8 cellular contexts compared by ENCODE assay signal in genomic region chr19:47130120-47130588, GRCh38. TPM values are rescaled to one million over a fixed set of nuclear protein-coding genes. Genes with fewer than 3 reads are reported as not detected.
DNase-seq lines count a peak whose midpoint lies in the region; ATAC-seq, FAIRE-seq and TF ChIP-seq lines count a peak whose summit lies in the region.

No MANE protein-coding gene starts in this region.

- H3K4me3 ChIP-seq in HEK293 (ENCODE audit: low read depth, low read length) (no peak overlapping the region), gastroesophageal sphincter (peak overlapping the region in 1 of 2 donors; percentile 65), skin epidermis (peak overlapping the region in 6 of 7 experiments; percentile 79 to 98 (median 85)), small intestine (ENCODE audit: low read depth in 1 of 2, low read length in 2 of 2) (no peak overlapping the region)

- H3K4me1 ChIP-seq in HEK293 (ENCODE audit: control insufficient read depth, insufficient read depth, low read length) (peaks cover 18% of the 10 kb centered on the region), gastroesophageal sphincter (peaks cover 0 to 56% (median 7%) of the 10 kb centered on the region in 3 donors), small intestine (ENCODE audit: control insufficient read depth in 2 of 2, insufficient read depth in 1 of 2, low read depth in 1 of 2, low read length in 1 of 2) (peaks cover 0 to 2% of the 10 kb centered on the region in 2 donors)

- H3K4me1 Mint-ChIP-seq in WTC11 = peaks cover 35% of the 10 kb centered on the region

- POLR2A ChIA-PET in HEK293 (lab: Yijun Ruan, JAX) (interaction anchor here (0.6 to 3.6 kb wide), 9 partner anchors 11 to 117 kb away, joined by 3 to 86 read pairs (median 4); partner anchors contain the start of gene ZC3H4), WTC11 (lab: Charles Lee) (interaction anchor here (0.6 to 2.8 kb wide), 4 partner anchors 17 to 352 kb away, joined by 3 to 23 read pairs (median 5); partner anchors contain the start of gene ZC3H4)

- H3K4me3 Mint-ChIP-seq in WTC11 = peak overlapping the region; percentile 96

- H3K27ac ChIP-seq in HEK293 (ENCODE audit: extremely low read depth, low read depth, low read length) (no peak overlapping the region), gastroesophageal sphincter (peak overlapping the region in 3 of 4 donors; percentile 94 to 97 (median 96)), skin epidermis (peak overlapping the region in 9 of 21 experiments; percentile 90 to 95 (median 92)), small intestine (ENCODE audit: low read depth in 1 of 2, low read length in 1 of 2) (no peak overlapping the region)

- peaks cover 6% of the 10 kb centered on the region for H3K9me3 Mint-ChIP-seq in WTC11

- FAIRE-seq in small intestine (lab: Jason Lieb, UNC) = no peak

- DNase-seq in WTC11 (ENCODE audit: low spot score) = no peak
- DNase-seq in glomerular visceral epithelial cell (ENCODE audit: extremely low spot score) = no peak
- DNase-seq in small intestine = no peak
- DNase-seq in AG20443 (ENCODE audit: low spot score) = no peak

- CTCF ChIA-PET in HEK293 (lab: Yijun Ruan, JAX) (interaction anchor here (0.6 to 1.7 kb wide), 4 partner anchors 11 to 371 kb away, joined by 3 to 6 read pairs (median 4); no protein-coding TSS in a partner anchor), WTC11 (lab: Charles Lee) (interaction anchor here (0.7 to 1.8 kb wide), 5 partner anchors 15 to 193 kb away, joined by 4 to 12 read pairs (median 8); partner anchors contain the start of genes CCDC9 and ZC3H4)

- H3K27me3 ChIP-seq in gastroesophageal sphincter = no peaks in the 10 kb centered on the region
- H3K27me3 ChIP-seq in small intestine (ENCODE audit: control insufficient read depth in 2 of 2, insufficient read depth in 2 of 2, low read length in 2 of 2) = no peaks in the 10 kb centered on the region

- peaks cover 27% of the 10 kb centered on the region for H3K36me3 Mint-ChIP-seq in WTC11

- WGBS in gastroesophageal sphincter (ENCODE audit: low coverage in 1 of 2), 2 donors = 52 to 69% methylated on average over 7 of the region's 8 CpGs
- WGBS in small intestine, 3 donors = 50 to 64% (median 60%) methylated on average over 8 of the region's 8 CpGs

- no peaks in the 10 kb centered on the region for H3K9me3 ChIP-seq in HEK293 (ENCODE audit: control insufficient read depth, insufficient read depth, low read depth, low read length)
- H3K9me3 ChIP-seq in gastroesophageal sphincter = no peaks in the 10 kb centered on the region
- H3K9me3 ChIP-seq in small intestine (ENCODE audit: control insufficient read depth, low read depth) = no peaks in the 10 kb centered on the region

- ATAC-seq in WTC11 = no peak
- ATAC-seq in gastroesophageal sphincter = no peak
- no peak for ATAC-seq in HG03442 (IDR thresholded peaks at IDR 0.05; ENCODE audit: unreplicated experiment)

- H3K27me3 Mint-ChIP-seq in WTC11 (ENCODE audit: low read depth) = peaks cover 11% of the 10 kb centered on the region

- H3K36me3 ChIP-seq in HEK293 (ENCODE audit: control insufficient read depth in 2 of 2, insufficient read depth in 1 of 2, low read length in 2 of 2) (peaks cover 5 to 16% of the 10 kb centered on the region in 2 experiments; a peak in 2 of 3 replicates), gastroesophageal sphincter (no peaks in the 10 kb centered on the region), small intestine (ENCODE audit: control insufficient read depth in 2 of 2, insufficient read depth in 2 of 2, low read length in 2 of 2) (no peaks in the 10 kb centered on the region)

- peak overlapping the region; percentile 24; the same call in 1 of the 2 replicates for H3K27ac Mint-ChIP-seq in WTC11

- no peak for TF ChIP-seq POLR2A in gastroesophageal sphincter (IDR thresholded peaks at IDR 0.05)

- TF ChIP-seq EP300 in gastroesophageal sphincter (IDR thresholded peaks at IDR 0.05) = no peak

- TF ChIP-seq CTCF in HEK293 (tag by site-specific recombination; IDR thresholded peaks at IDR 0.05) (no peak), WTC11 (IDR thresholded peaks at IDR 0.05) (no peak), gastroesophageal sphincter (IDR thresholded peaks at IDR 0.05) (no peak)

TF ChIP-seq in HEK293, 187 proteins besides CTCF, POLR2A, EP300 and RAD21 (continues in another document):
- TF ChIP-seq ZNF114 (tag by site-specific recombination; IDR thresholded peaks at IDR 0.05) = no peak
- TF ChIP-seq ZNF350 (tag by site-specific recombination; IDR thresholded peaks at IDR 0.05) = no peak
- no peak for TF ChIP-seq ZSCAN5A (tag by site-specific recombination; IDR thresholded peaks at IDR 0.05)
- TF ChIP-seq ZNF777 (tag by site-specific recombination; IDR thresholded peaks at IDR 0.05; ENCODE audit: borderline replicate concordance) = no peak

TF ChIP-seq in WTC11, 78 proteins besides CTCF, POLR2A, EP300 and RAD21:
- TF ChIP-seq, protein P1, sequence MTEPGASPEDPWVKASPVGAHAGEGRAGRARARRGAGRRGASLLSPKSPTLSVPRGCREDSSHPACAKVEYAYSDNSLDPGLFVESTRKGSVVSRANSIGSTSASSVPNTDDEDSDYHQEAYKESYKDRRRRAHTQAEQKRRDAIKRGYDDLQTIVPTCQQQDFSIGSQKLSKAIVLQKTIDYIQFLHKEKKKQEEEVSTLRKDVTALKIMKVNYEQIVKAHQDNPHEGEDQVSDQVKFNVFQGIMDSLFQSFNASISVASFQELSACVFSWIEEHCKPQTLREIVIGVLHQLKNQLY (CRISPR knock-in tag; IDR thresholded peaks at IDR 0.05) = no peak
- no peak for TF ChIP-seq HMGA2 (CRISPR knock-in tag; IDR thresholded peaks at IDR 0.05)
- TF ChIP-seq ZNF396 (CRISPR knock-in tag; IDR thresholded peaks at IDR 0.05; ENCODE audit: borderline replicate concordance) = no peak
- TF ChIP-seq, protein P2, sequence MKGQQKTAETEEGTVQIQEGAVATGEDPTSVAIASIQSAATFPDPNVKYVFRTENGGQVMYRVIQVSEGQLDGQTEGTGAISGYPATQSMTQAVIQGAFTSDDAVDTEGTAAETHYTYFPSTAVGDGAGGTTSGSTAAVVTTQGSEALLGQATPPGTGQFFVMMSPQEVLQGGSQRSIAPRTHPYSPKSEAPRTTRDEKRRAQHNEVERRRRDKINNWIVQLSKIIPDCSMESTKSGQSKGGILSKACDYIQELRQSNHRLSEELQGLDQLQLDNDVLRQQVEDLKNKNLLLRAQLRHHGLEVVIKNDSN (CRISPR knock-in tag; IDR thresholded peaks at IDR 0.05) = no peak
- TF ChIP-seq, protein P3, sequence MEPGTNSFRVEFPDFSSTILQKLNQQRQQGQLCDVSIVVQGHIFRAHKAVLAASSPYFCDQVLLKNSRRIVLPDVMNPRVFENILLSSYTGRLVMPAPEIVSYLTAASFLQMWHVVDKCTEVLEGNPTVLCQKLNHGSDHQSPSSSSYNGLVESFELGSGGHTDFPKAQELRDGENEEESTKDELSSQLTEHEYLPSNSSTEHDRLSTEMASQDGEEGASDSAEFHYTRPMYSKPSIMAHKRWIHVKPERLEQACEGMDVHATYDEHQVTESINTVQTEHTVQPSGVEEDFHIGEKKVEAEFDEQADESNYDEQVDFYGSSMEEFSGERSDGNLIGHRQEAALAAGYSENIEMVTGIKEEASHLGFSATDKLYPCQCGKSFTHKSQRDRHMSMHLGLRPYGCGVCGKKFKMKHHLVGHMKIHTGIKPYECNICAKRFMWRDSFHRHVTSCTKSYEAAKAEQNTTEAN (CRISPR knock-in tag; IDR thresholded peaks at IDR 0.05) = no peak
- TF ChIP-seq, protein P4, sequence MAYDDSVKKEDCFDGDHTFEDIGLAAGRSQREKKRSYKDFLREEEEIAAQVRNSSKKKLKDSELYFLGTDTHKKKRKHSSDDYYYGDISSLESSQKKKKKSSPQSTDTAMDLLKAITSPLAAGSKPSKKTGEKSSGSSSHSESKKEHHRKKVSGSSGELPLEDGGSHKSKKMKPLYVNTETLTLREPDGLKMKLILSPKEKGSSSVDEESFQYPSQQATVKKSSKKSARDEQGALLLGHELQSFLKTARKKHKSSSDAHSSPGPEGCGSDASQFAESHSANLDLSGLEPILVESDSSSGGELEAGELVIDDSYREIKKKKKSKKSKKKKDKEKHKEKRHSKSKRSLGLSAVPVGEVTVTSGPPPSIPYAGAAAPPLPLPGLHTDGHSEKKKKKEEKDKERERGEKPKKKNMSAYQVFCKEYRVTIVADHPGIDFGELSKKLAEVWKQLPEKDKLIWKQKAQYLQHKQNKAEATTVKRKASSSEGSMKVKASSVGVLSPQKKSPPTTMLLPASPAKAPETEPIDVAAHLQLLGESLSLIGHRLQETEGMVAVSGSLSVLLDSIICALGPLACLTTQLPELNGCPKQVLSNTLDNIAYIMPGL (CRISPR knock-in tag; IDR thresholded peaks at IDR 0.05) = no peak
- no peak for TF ChIP-seq NFYB (CRISPR knock-in tag; conservative IDR thresholded peaks at IDR 0.05; ENCODE audit: low read depth)
- TF ChIP-seq, protein P5, sequence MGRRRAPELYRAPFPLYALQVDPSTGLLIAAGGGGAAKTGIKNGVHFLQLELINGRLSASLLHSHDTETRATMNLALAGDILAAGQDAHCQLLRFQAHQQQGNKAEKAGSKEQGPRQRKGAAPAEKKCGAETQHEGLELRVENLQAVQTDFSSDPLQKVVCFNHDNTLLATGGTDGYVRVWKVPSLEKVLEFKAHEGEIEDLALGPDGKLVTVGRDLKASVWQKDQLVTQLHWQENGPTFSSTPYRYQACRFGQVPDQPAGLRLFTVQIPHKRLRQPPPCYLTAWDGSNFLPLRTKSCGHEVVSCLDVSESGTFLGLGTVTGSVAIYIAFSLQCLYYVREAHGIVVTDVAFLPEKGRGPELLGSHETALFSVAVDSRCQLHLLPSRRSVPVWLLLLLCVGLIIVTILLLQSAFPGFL (CRISPR knock-in tag; IDR thresholded peaks at IDR 0.05; ENCODE audit: borderline replicate concordance) = no peak
- TF ChIP-seq NFATC4 (CRISPR knock-in tag; IDR thresholded peaks at IDR 0.05) = no peak
- no peak for TF ChIP-seq SOX15 (CRISPR knock-in tag; IDR thresholded peaks at IDR 0.05)
- TF ChIP-seq KAT7 (CRISPR knock-in tag; IDR thresholded peaks at IDR 0.05; ENCODE audit: borderline replicate concordance) = no peak
- TF ChIP-seq NR1H2 (CRISPR knock-in tag; IDR thresholded peaks at IDR 0.05) = no peak
- TF ChIP-seq ZNF138 (CRISPR knock-in tag; conservative IDR thresholded peaks at IDR 0.05) = no peak
TF ChIP-seq in WTC11: peak in this region for 0.

RNA-seq across cellular contexts. Expression of gene SAE1, which starts 0.5 kb away (rescaled TPM):
- total RNA-seq in WTC11 (2021) = 215 to 224 TPM (median 221 TPM) in 3 replicates
- 100 to 1,000 TPM; 134 to 157 (median 153) TPM for total RNA-seq in gastroesophageal sphincter
- 10 to 100 TPM; 28.6 to 77.5 (median 34.9) TPM for polyA plus RNA-seq in small intestine

RNA-seq across cellular contexts. Expression of gene ZC3H4, which starts 16.6 kb away (rescaled TPM):
- total RNA-seq in WTC11 (2021) (67.2 to 75.5 TPM (median 73.2 TPM) in 3 replicates), gastroesophageal sphincter (10 to 100 TPM; 22.5 to 28.7 (median 24.9) TPM)
- 10 to 100 TPM in 2 of 3 donors, 1 to 10 TPM in 1; 7.3 to 18.0 (median 10.7) TPM for polyA plus RNA-seq in small intestine

Comparison
In these comparisons a context has a peak if more than half of its experiments do, and no peak if none do; other contexts are left out.
1. H3K27ac ChIP-seq: peak in gastroesophageal sphincter (3 of 4); none in HEK293 (single experiment) and small intestine (0 of 2).
2. H3K4me3 ChIP-seq: peak in skin epidermis (6 of 7); none in HEK293 (single experiment) and small intestine (0 of 2).
3. Of the 8 proteins assayed by ChIP-seq in both HEK293 and WTC11: peak only in HEK293: ZBTB21 and ZNF416; only in WTC11: none; in both: none; in neither: 6.